ENCODE assay signal across 13 cellular contexts in the genomic region with DNA sequence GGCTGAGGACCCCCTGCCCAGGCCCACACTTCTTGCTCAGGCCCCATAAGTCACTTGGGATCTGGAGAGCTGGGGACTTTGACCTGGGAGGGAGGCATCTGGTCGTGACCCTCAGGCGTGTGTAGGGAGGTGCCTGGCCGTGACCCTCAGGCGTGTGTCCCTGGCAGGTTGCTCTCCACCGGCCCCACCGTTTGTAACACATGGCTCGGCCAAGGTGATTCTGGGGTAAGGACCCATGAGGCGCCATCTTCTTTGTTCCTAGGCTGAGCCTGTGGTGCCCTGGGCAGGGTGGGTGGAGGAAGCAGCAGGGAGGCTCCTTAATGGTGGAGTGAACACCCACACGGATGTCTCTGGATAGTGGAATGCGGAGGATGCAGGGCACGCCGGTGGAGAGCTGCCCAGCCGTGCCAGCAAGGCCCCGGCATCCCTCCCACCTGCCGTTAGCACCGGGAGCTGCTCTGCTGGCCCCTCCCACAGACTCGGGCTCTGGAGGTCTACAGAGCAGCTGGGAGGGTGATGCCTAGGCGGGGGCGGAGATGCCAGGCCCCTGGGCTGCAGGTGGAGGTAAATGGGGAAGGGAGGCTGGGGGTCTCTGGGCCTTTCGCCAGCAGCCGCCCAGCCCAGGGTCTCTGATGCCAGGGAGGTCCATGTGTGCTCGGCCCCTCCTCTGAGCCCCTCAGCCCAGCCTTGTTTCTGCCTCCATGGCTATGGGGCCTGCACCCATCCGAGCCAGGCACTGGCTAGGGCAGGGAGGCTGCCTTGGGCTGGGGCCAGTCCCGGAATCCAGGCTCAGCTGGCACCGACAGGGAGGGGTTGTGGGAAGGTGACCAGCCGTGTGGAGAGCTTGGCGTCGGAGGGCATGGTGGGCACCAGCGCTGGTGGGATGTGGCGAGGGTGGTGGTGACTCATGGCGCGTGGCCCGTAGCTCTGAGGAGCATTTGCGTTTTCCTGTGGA. TPM values are rescaled to one million over a fixed set of nuclear protein-coding genes. Genes with fewer than 3 reads are reported as not detected.
DNase-seq lines count a peak whose midpoint lies in the region; ATAC-seq, FAIRE-seq and TF ChIP-seq lines count a peak whose summit lies in the region.
"Had no signal": no experiment of that assay in that cellular context is flagged by ENCODE, and none has a peak within 500 bp of the region (broad histone marks: within the 10 kb centered on the region; RNA-seq: fewer than 3 reads in every experiment).

No MANE protein-coding gene starts in this region.

- peak; percentile 53 for DNase-seq in activated effector memory CD4-positive, alpha-beta T cell treated with anti-CD3 and anti-CD28 coated beads, Interleukin-2, amount 50 U/mL, for 16 hours
- no peak for DNase-seq in activated effector memory CD4-positive, alpha-beta T cell treated with Interleukin-2 at 50 U/mL for 16 hours
- DNase-seq in RCC 7860 (ENCODE audit: low spot score) (peak; percentile 51), left colon (peak in 1 of 2 donors; percentile 43), upper lobe of left lung (peak; percentile 15 to 61), UCSD-AML1 (lab: John Stamatoyannopoulos, UW; ENCODE audit: unreplicated experiment) (no peak)
- DNase-seq in stimulated activated CD4-positive, alpha-beta T cell treated with anti-CD3 and anti-CD28 coated beads, Interleukin-4, amount 100 ng/mL, for 4 hours: no peak
- DNase-seq: activated CD4-positive, alpha-beta T cell treated with anti-CD3 and anti-CD28 coated beads for 1 hour; activated naive CD8-positive, alpha-beta T cell treated with anti-CD3 and anti-CD28 coated beads, Interleukin-2, amount 10 ng/mL, durations not matched to agents 7 days and 5 days had no signal

- peaks cover 0 to under 1% (median 0%) of the 10 kb centered on the region in 4 donors for H3K9me3 ChIP-seq in upper lobe of left lung

- peaks cover 0 to 2% (median 0%) of the 10 kb centered on the region in 4 donors for H3K27me3 ChIP-seq in upper lobe of left lung

- WGBS in upper lobe of left lung, 2 donors: 76 to 81% methylated on average over 21 to 34 of the region's 34 CpGs

- no peak for FAIRE-seq in RCC 7860 (lab: Jason Lieb, UNC)
- FAIRE-seq: small intestine had no signal

- peaks cover 7 to 14% (median 9%) of the 10 kb centered on the region in 4 donors for H3K4me1 ChIP-seq in upper lobe of left lung

- ATAC-seq in left colon (peak; percentile 10), upper lobe of left lung (ENCODE audit: low FRiP score in 2 of 2) (no peak), HG03108 (IDR thresholded peaks at IDR 0.05; ENCODE audit: unreplicated experiment) (no peak)
- ATAC-seq: GM23338 had no signal

- no peak overlapping the region for H3K27ac ChIP-seq in upper lobe of left lung

- TF ChIP-seq POLR2A in upper lobe of left lung (IDR thresholded peaks at IDR 0.05): no peak

- intact Hi-C loops in left colon (cut with DNase I, micrococcal nuclease): no loop called here

- no peaks in the 10 kb centered on the region for H3K36me3 ChIP-seq in upper lobe of left lung

- no peak for TF ChIP-seq EP300 in upper lobe of left lung (IDR thresholded peaks at IDR 0.05)

- TF ChIP-seq CTCF in upper lobe of left lung (IDR thresholded peaks at IDR 0.05): no peak

- no peak overlapping the region for H3K4me3 ChIP-seq in upper lobe of left lung
- H3K4me3 ChIP-seq: GM23338 had no signal

RNA-seq across cellular contexts. Expression of gene GAL3ST2, which starts 1.1 kb away (rescaled TPM):
- total RNA-seq in left colon (10 to 100 TPM; 50.8 to 69.8 TPM), upper lobe of left lung (1 to 10 TPM in 1 of 6 donors, under 1 TPM in 2, not detected in 3; 0.59 to 2.1 (median 0.91) TPM)
- total RNA-seq: dermis microvascular lymphatic vessel endothelial cell had no signal

RNA-seq across cellular contexts. Expression of gene NEU4, which starts 33.5 kb away (rescaled TPM):
- 100 to 1,000 TPM in 1 of 2 donors, 10 to 100 TPM in 1; 32.3 to 124 TPM for total RNA-seq in left colon
- 1 to 10 TPM in 1 of 6 donors, not detected in 5; 2.9 TPM for total RNA-seq in upper lobe of left lung

RNA-seq across cellular contexts. Expression of gene D2HGDH, which starts 41.1 kb away (rescaled TPM):
- total RNA-seq in left colon (10 to 100 TPM; 72.8 to 75.3 TPM), upper lobe of left lung (100 to 1,000 TPM in 1 of 6 donors, 10 to 100 TPM in 5; 12.5 to 155 (median 35.8) TPM)

Comparison
In these comparisons a context has a peak if more than half of its experiments do, and no peak if none do; other contexts are left out.
1. DNase-seq: peak in activated effector memory CD4-positive, alpha-beta T cell treated with anti-CD3 and anti-CD28 coated beads, Interleukin-2, amount 50 U/mL, for 16 hours (single experiment), RCC 7860 (single experiment) and upper lobe of left lung (2 of 2); none in activated effector memory CD4-positive, alpha-beta T cell treated with Interleukin-2 at 50 U/mL for 16 hours (single experiment), UCSD-AML1 (single experiment) and stimulated activated CD4-positive, alpha-beta T cell treated with anti-CD3 and anti-CD28 coated beads, Interleukin-4, amount 100 ng/mL, for 4 hours (0 of 2).
2. RNA of gene GAL3ST2, which starts 1.1 kb away (total RNA-seq): 50.8 to 69.8 TPM in left colon; 0.59 to 2.1 TPM in upper lobe of left lung; every median in the first group is over 10 times any median in the second.
3. RNA of gene NEU4, which starts 33.5 kb away (total RNA-seq): 32.3 to 124 TPM in left colon; 2.9 TPM in upper lobe of left lung; every median in the first group is over 4 times any median in the second.